8 cellular contexts compared by ENCODE assay signal in the genomic region with DNA sequence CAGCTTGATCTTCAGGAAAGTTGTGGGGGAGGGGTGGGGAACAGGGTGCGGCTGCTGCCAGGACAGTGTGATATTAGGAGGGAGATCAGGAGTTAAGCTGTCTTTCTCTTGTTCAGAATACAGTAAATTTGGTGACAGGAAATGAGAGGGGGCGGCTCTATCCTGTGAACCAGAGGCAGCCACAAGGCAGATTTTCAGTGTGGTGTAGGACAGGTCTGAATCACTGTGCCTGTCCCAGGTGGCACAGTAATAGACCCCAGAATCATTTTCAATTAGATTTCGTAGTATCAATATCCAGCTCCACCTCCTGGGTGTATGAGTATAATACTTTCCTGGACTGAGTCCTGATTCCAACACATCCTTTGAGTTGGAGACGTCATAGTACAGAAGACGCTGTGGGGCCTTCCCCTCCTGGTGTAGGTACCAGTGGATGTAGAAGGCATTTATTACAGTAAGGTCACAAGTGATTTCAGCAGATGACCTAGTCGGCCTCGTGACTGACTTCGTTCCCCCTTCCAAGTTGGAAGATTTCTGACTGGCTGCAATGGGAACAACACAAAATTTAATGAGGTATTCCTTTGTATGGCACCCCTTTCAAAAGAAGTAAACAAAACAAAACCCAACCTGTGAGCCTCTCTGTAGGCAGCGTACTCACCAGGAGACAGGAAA.
DNase-seq lines count a peak whose midpoint lies in the region; ATAC-seq and TF ChIP-seq lines count a peak whose summit lies in the region.
"Not testable (repeated sequence)": the region's sequence is repeated elsewhere in the genome, so short reads cannot be mapped to it uniquely, and the experiment has no call there.

No MANE protein-coding gene starts in this region.

- H3K79me2 ChIP-seq in SU-DHL-6 (ENCODE audit: insufficient read depth, low read length), result not testable (repeated sequence)

- not testable (repeated sequence) for H3K9me2 ChIP-seq in SU-DHL-6 (replicated peaks; ENCODE audit: insufficient read depth, low read length)

- peak overlapping the region; percentile 79 to 94 (median 92) for H3K4me3 Mint-ChIP-seq in CD8-positive, alpha-beta memory T cell
- H3K4me3 Mint-ChIP-seq in activated T-helper 17 cell treated with anti-CD3 and anti-CD28 coated beads, Interleukin-2, amount 50 U/mL, for 72 hours, result peak overlapping the region; percentile 97
- peak overlapping the region; percentile 57 to 88 (median 83) for H3K4me3 Mint-ChIP-seq in immature natural killer cell

- not testable (repeated sequence) for H4K20me1 ChIP-seq in SU-DHL-6 (ENCODE audit: low read depth, low read length)

- H3K4me2 ChIP-seq in SU-DHL-6 (ENCODE audit: low read depth, low read length, poor library complexity, severe bottlenecking), result not testable (repeated sequence)

- peak overlapping the region; percentile 56 for H3K4me3 ChIP-seq in CD8-positive, alpha-beta memory T cell (ENCODE audit: low read length)
- not testable (repeated sequence) for H3K4me3 ChIP-seq in SU-DHL-6 (ENCODE audit: insufficient read depth, low read length, poor library complexity, severe bottlenecking)

- H3K27ac Mint-ChIP-seq in CD8-positive, alpha-beta memory T cell, result peak overlapping the region; percentile 37 to 98 (median 92)
- peak overlapping the region; percentile 97 for H3K27ac Mint-ChIP-seq in activated T-helper 17 cell treated with anti-CD3 and anti-CD28 coated beads, Interleukin-2, amount 50 U/mL, for 72 hours
- H3K27ac Mint-ChIP-seq in immature natural killer cell, result peak overlapping the region; percentile 88 to 99 (median 93)

- DNase-seq in CD8-positive, alpha-beta memory T cell, result not testable (repeated sequence)
- peak in 2 of 3 donors; percentile 40 to 47 for DNase-seq in immature natural killer cell
- DNase-seq in stimulated activated naive CD8-positive, alpha-beta T cell treated with anti-CD3 and anti-CD28 coated beads, Interleukin-15, Interleukin-2, amounts not matched to agents 100 U/mL and 50 U/mL, for 24 hours, result peak; percentile 21

- not testable (repeated sequence) for H3K9ac ChIP-seq in SU-DHL-6 (ENCODE audit: low read length)

- not testable (repeated sequence) for H3K9me3 Mint-ChIP-seq in CD8-positive, alpha-beta memory T cell; activated T-helper 17 cell treated with anti-CD3 and anti-CD28 coated beads, Interleukin-2, amount 50 U/mL, for 72 hours; immature natural killer cell

- peak overlapping the region; percentile 68 for H2AFZ ChIP-seq in SU-DHL-6 (ENCODE audit: low read depth, low read length, severe bottlenecking)

- not testable (repeated sequence) for H3K9me3 ChIP-seq in CD8-positive, alpha-beta memory T cell (ENCODE audit: low read length); SU-DHL-6 (ENCODE audit: insufficient read depth, low read length)

- peak overlapping the region; percentile 47 for H3K27ac ChIP-seq in CD8-positive, alpha-beta memory T cell (ENCODE audit: low read depth, low read length)
- not testable (repeated sequence) for H3K27ac ChIP-seq in SU-DHL-6 (ENCODE audit: low read depth, low read length)

- H3K36me3 ChIP-seq in CD8-positive, alpha-beta memory T cell (ENCODE audit: insufficient read depth, low read length); SU-DHL-6 (ENCODE audit: low read length): not testable (repeated sequence)

- peaks cover 27 to 41% (median 37%) of the 10 kb centered on the region in 3 donors for H3K4me1 Mint-ChIP-seq in CD8-positive, alpha-beta memory T cell
- H3K4me1 Mint-ChIP-seq in activated T-helper 17 cell treated with anti-CD3 and anti-CD28 coated beads, Interleukin-2, amount 50 U/mL, for 72 hours, result peaks cover 10% of the 10 kb centered on the region
- H3K4me1 Mint-ChIP-seq in immature natural killer cell, result peaks cover 61 to 73% of the 10 kb centered on the region in 2 donors

- not testable (repeated sequence) for TF ChIP-seq CTCF in SU-DHL-6 (IDR thresholded peaks at IDR 0.05; ENCODE audit: insufficient read depth, low read length, poor library complexity, severe bottlenecking)

- H3K4me1 ChIP-seq in CD8-positive, alpha-beta memory T cell (ENCODE audit: insufficient read depth, low read length), result peaks cover 11% of the 10 kb centered on the region

- H3K27me3 ChIP-seq in CD8-positive, alpha-beta memory T cell (ENCODE audit: insufficient read depth, low read length, poor library complexity, severe bottlenecking); SU-DHL-6 (ENCODE audit: low read length): not testable (repeated sequence)

- POLR2A ChIA-PET in CD8-positive, alpha-beta memory T cell (lab: Charles Lee), result not testable (repeated sequence)

- peak; percentile 45 for ATAC-seq in GM19035 (IDR thresholded peaks at IDR 0.05; ENCODE audit: unreplicated experiment)
- ATAC-seq in HG02610 (IDR thresholded peaks at IDR 0.05; ENCODE audit: unreplicated experiment), result peak; percentile 49
- ATAC-seq in HG03442 (IDR thresholded peaks at IDR 0.05; ENCODE audit: unreplicated experiment), result peak; percentile 31
- ATAC-seq in activated T-helper 17 cell treated with anti-CD3 and anti-CD28 coated beads, Interleukin-2, amount 50 U/mL, for 72 hours (replicated peaks), result peak; percentile 62
- ATAC-seq in stimulated activated naive CD8-positive, alpha-beta T cell treated with anti-CD3 and anti-CD28 coated beads, Interleukin-15, Interleukin-2, amounts not matched to agents 100 U/mL and 50 U/mL, for 24 hours, result peak; percentile 37

- H3F3A ChIP-seq in SU-DHL-6 (ENCODE audit: insufficient read depth), result not testable (repeated sequence)

- H3K27me3 Mint-ChIP-seq in CD8-positive, alpha-beta memory T cell; activated T-helper 17 cell treated with anti-CD3 and anti-CD28 coated beads, Interleukin-2, amount 50 U/mL, for 72 hours; immature natural killer cell (ENCODE audit: low read depth in 3 of 3): not testable (repeated sequence)

- not testable (repeated sequence) for H3K36me3 Mint-ChIP-seq in CD8-positive, alpha-beta memory T cell
- peaks cover 22% of the 10 kb centered on the region for H3K36me3 Mint-ChIP-seq in activated T-helper 17 cell treated with anti-CD3 and anti-CD28 coated beads, Interleukin-2, amount 50 U/mL, for 72 hours (ENCODE audit: low read depth)
- peaks cover 0 to 21% (median 13%) of the 10 kb centered on the region in 3 donors for H3K36me3 Mint-ChIP-seq in immature natural killer cell

- CTCF ChIA-PET in CD8-positive, alpha-beta memory T cell (lab: Charles Lee), result not testable (repeated sequence)
